Comparison of ENCODE assay signal across 8 cellular contexts in genomic region chr5:37837101-37838032, GRCh38. TPM values are rescaled to one million over a fixed set of nuclear protein-coding genes. Genes with fewer than 3 reads are reported as not detected.
DNase-seq lines count a peak whose midpoint lies in the region; ATAC-seq, FAIRE-seq and TF ChIP-seq lines count a peak whose summit lies in the region.

No MANE protein-coding gene starts in this region.

- H3K27ac ChIP-seq in breast epithelium (no peak overlapping the region), keratinocyte (ENCODE audit: control insufficient read depth, insufficient read depth, low read length) (peak overlapping the region; percentile 61)

- H3K9me1 ChIP-seq in keratinocyte (ENCODE audit: control insufficient read depth, extremely low read depth, insufficient read depth, low read length): no peaks in the 10 kb centered on the region

- H3K27me3 ChIP-seq in breast epithelium: peaks cover 5 to 91% of the 10 kb centered on the region in 2 donors
- no peaks in the 10 kb centered on the region for H3K27me3 ChIP-seq in keratinocyte (ENCODE audit: control insufficient read depth, extremely low read depth, insufficient read depth, low read length)

- ATAC-seq in GM21515 (IDR thresholded peaks at IDR 0.05; ENCODE audit: unreplicated experiment): peak; percentile 73
- no peak for ATAC-seq in HG03095 (IDR thresholded peaks at IDR 0.05; ENCODE audit: unreplicated experiment)

- H3K36me3 ChIP-seq in breast epithelium (no peaks in the 10 kb centered on the region), keratinocyte (ENCODE audit: control insufficient read depth in 2 of 2, extremely low read depth in 1 of 2, insufficient read depth in 2 of 2, low read length in 2 of 2) (peaks cover 0 to 2% of the 10 kb centered on the region in 2 experiments)

- peak overlapping the region; percentile 81 for H3K9ac ChIP-seq in keratinocyte (ENCODE audit: control insufficient read depth, extremely low read depth, insufficient read depth, low read length)

- TF ChIP-seq POLR2A in breast epithelium (IDR thresholded peaks at IDR 0.05): no peak

- intact Hi-C loops in breast epithelium (cut with DNase I; ENCODE audit: low total_unique reads): loop anchor here (5.0 kb wide), 1 partner anchor 355 kb away; no protein-coding TSS in a partner anchor

- H3K4me1 ChIP-seq in breast epithelium: no peaks in the 10 kb centered on the region
- H3K4me1 ChIP-seq in keratinocyte (ENCODE audit: control insufficient read depth, extremely low read depth, insufficient read depth, low read length): peaks cover 29% of the 10 kb centered on the region

- dilution Hi-C loops in keratinocyte (cut with MboI; ENCODE audit: extremely low pct_ligation_motif_present, low sequenced_read_pairs): no loop called here

- in situ Hi-C loops in KBM-7 (cut with MboI; ENCODE audit: low pct_unique_long_range_greater_than_20kb, low sequenced_read_pairs): no loop called here

- FAIRE-seq in keratinocyte (lab: Jason Lieb, UNC): peak; percentile 48

- H3K79me2 ChIP-seq in keratinocyte (ENCODE audit: control insufficient read depth, insufficient read depth, low read length): peaks cover 57% of the 10 kb centered on the region

- H3K9me3 ChIP-seq in breast epithelium (no peaks in the 10 kb centered on the region), keratinocyte (ENCODE audit: control insufficient read depth, low read depth, low read length) (no peaks in the 10 kb centered on the region)

- H2AFZ ChIP-seq in keratinocyte (ENCODE audit: control insufficient read depth, low read length): peak overlapping the region; percentile 85

- peak overlapping the region; percentile 96 for H3K4me2 ChIP-seq in keratinocyte (ENCODE audit: control insufficient read depth, extremely low read depth, insufficient read depth, low read depth, low read length)

- DNase-seq in DMS153 treated with DMSO at 0.1 percent for 48 hours (lab: John Stamatoyannopoulos, UW; ENCODE audit: unreplicated experiment) (peak; percentile 31), KBM-7 (peak; percentile 84), T follicular helper cell (ENCODE audit: low read depth) (peak; percentile 14), breast epithelium (ENCODE audit: low spot score in 2 of 2) (peak; percentile 35 to 65), keratinocyte (ENCODE audit: low read depth, low spot score) (no peak)
- peak; percentile 24 to 79 for DNase-seq in stimulated activated CD4-positive, alpha-beta T cell treated with anti-CD3 and anti-CD28 coated beads, Interleukin-12 subunit alpha, Interleukin-12 subunit beta, amount 100 ng/mL, for 24 hours (ENCODE audit: low read depth in 2 of 2)

- H3K4me3 ChIP-seq in breast epithelium (peak overlapping the region; percentile 34 to 74 (median 51)), keratinocyte (ENCODE audit: control insufficient read depth in 2 of 3, extremely low read depth in 1 of 3, insufficient read depth in 2 of 3, low read depth in 1 of 3, low read length in 3 of 3) (peak overlapping the region; percentile 55 to 91 (median 76))

- peak in 2 of 3 donors; percentile 50 to 61 for TF ChIP-seq CTCF in breast epithelium (IDR thresholded peaks at IDR 0.05)
- TF ChIP-seq CTCF in keratinocyte (optimal IDR thresholded peaks at IDR 0.05 in 1 of 3, IDR thresholded peaks at IDR 0.05 in 1 of 3, conservative IDR thresholded peaks at IDR 0.05 in 1 of 3; ENCODE audit: extremely low read depth in 1 of 3, insufficient read depth in 2 of 3, low read length in 3 of 3): peak in 2 of 3 experiments; percentile 73 to 94

- H4K20me1 ChIP-seq in keratinocyte (ENCODE audit: control insufficient read depth, extremely low read depth, insufficient read depth, low read length): no peaks in the 10 kb centered on the region

RNA-seq across cellular contexts. Expression of gene GDNF, which starts 2.5 kb away (rescaled TPM):
- under 1 TPM in 2 of 3 donors, not detected in 1; 0.15 to 0.33 TPM for total RNA-seq in breast epithelium
- polyA plus RNA-seq in keratinocyte: 0.95 to 3.3 TPM (median 2.4 TPM) in 3 replicates
- polyA plus RNA-seq in keratinocyte (2011; ENCODE audit: low read depth): 1.3 TPM
- 1.2 and 1.9 TPM in 2 replicates for polyA plus RNA-seq in keratinocyte (2011; cell fraction: cytosol; rRNA removed)
- polyA plus RNA-seq in keratinocyte (2011; cell fraction: nucleus; rRNA removed): 4.5 and 5.0 TPM in 2 replicates
- polyA plus RNA-seq in keratinocyte (2012; ENCODE audit: low replicate concordance): 1.9 and 2.9 TPM in 2 replicates
- 0.59 to 3.0 TPM (median 2.3 TPM) in 3 replicates for polyA minus RNA-seq in keratinocyte
- polyA minus RNA-seq in keratinocyte (2011; cell fraction: cytosol; rRNA and poly(A)+ RNA removed): 0.58 TPM
- polyA minus RNA-seq in keratinocyte (2011; cell fraction: nucleus; rRNA and poly(A)+ RNA removed): 2.2 and 3.6 TPM in 2 replicates
